Comparison of ENCODE assay signal across 8 cellular contexts in genomic region chr1:83641206-83641658, GRCh38.
DNase-seq lines count a peak whose midpoint lies in the region; ATAC-seq and TF ChIP-seq lines count a peak whose summit lies in the region.

No MANE protein-coding gene starts in this region.

- peak overlapping the region; percentile 45 for H3K4me3 Mint-ChIP-seq in activated naive CD8-positive, alpha-beta T cell treated with anti-CD3 and anti-CD28 coated beads, Interleukin-2, amount 10 ng/mL, durations not matched to agents 7 days and 5 days

- H3K27ac Mint-ChIP-seq in activated naive CD8-positive, alpha-beta T cell treated with anti-CD3 and anti-CD28 coated beads, Interleukin-2, amount 10 ng/mL, durations not matched to agents 7 days and 5 days = peak overlapping the region; percentile 31

- no peak for ATAC-seq in activated naive CD8-positive, alpha-beta T cell treated with anti-CD3 and anti-CD28 coated beads, Interleukin-2, amount 10 ng/mL, durations not matched to agents 7 days and 5 days (ENCODE audit: low read depth)
- no peak for ATAC-seq in lower lobe of right lung

- no peak for TF ChIP-seq CTCF in left ventricle myocardium inferior (IDR thresholded peaks at IDR 0.05; ENCODE audit: borderline replicate concordance)
- TF ChIP-seq CTCF in ovary (IDR thresholded peaks at IDR 0.05) = no peak
- no peak for TF ChIP-seq CTCF in lower lobe of right lung (IDR thresholded peaks at IDR 0.05)

- H3K36me3 Mint-ChIP-seq in activated naive CD8-positive, alpha-beta T cell treated with anti-CD3 and anti-CD28 coated beads, Interleukin-2, amount 10 ng/mL, durations not matched to agents 7 days and 5 days = peaks cover 2% of the 10 kb centered on the region

- peak overlapping the region; percentile 58 for H3K27ac ChIP-seq in left ventricle myocardium inferior (replicated peaks)
- peak overlapping the region in 1 of 2 donors; percentile 43 for H3K27ac ChIP-seq in ovary
- H3K27ac ChIP-seq in lower lobe of right lung = no peak overlapping the region

- peaks cover 6% of the 10 kb centered on the region for H3K9me3 Mint-ChIP-seq in activated naive CD8-positive, alpha-beta T cell treated with anti-CD3 and anti-CD28 coated beads, Interleukin-2, amount 10 ng/mL, durations not matched to agents 7 days and 5 days

- POLR2A ChIA-PET in activated naive CD8-positive, alpha-beta T cell treated with anti-CD3 and anti-CD28 coated beads, Interleukin-2, amount 10 ng/mL, durations not matched to agents 7 days and 5 days (lab: Charles Lee) = no interaction called here

- H3K4me1 ChIP-seq in left ventricle myocardium inferior = peaks cover 16% of the 10 kb centered on the region
- H3K4me1 ChIP-seq in skeletal muscle satellite cell (ENCODE audit: control insufficient read depth, insufficient read depth, low read length) = no peaks in the 10 kb centered on the region
- H3K4me1 ChIP-seq in ovary (ENCODE audit: insufficient read depth) = peaks cover 3% of the 10 kb centered on the region
- peaks cover 11% of the 10 kb centered on the region for H3K4me1 ChIP-seq in lower lobe of right lung

- H3K4me2 ChIP-seq in skeletal muscle satellite cell (ENCODE audit: low read length) = peak overlapping the region; percentile 53

- DNase-seq in H7 (peak; percentile 34), left ventricle myocardium inferior (no peak), ovary (no peak), lower lobe of right lung (no peak), Ammon's horn (ENCODE audit: low spot score) (no peak)
- DNase-seq in activated naive CD8-positive, alpha-beta T cell treated with anti-CD3 and anti-CD28 coated beads, Interleukin-2, amount 10 ng/mL, durations not matched to agents 7 days and 5 days = no peak
- DNase-seq in activated CD4-positive, CD25-positive, alpha-beta regulatory T cell (lab: John Stamatoyannopoulos, UW) = no peak

- no peaks in the 10 kb centered on the region for H3K27me3 ChIP-seq in H7 (ENCODE audit: control insufficient read depth, insufficient read depth, low read length)
- no peaks in the 10 kb centered on the region for H3K27me3 ChIP-seq in left ventricle myocardium inferior (ENCODE audit: low read depth)
- no peaks in the 10 kb centered on the region for H3K27me3 ChIP-seq in skeletal muscle satellite cell (ENCODE audit: control insufficient read depth, insufficient read depth, low read length)
- H3K27me3 ChIP-seq in ovary = no peaks in the 10 kb centered on the region
- no peaks in the 10 kb centered on the region for H3K27me3 ChIP-seq in lower lobe of right lung (ENCODE audit: low read depth)

- no peaks in the 10 kb centered on the region for H3K27me3 Mint-ChIP-seq in activated naive CD8-positive, alpha-beta T cell treated with anti-CD3 and anti-CD28 coated beads, Interleukin-2, amount 10 ng/mL, durations not matched to agents 7 days and 5 days

- peaks cover 10% of the 10 kb centered on the region for H3K4me1 Mint-ChIP-seq in activated naive CD8-positive, alpha-beta T cell treated with anti-CD3 and anti-CD28 coated beads, Interleukin-2, amount 10 ng/mL, durations not matched to agents 7 days and 5 days

- H3K9ac ChIP-seq in skeletal muscle satellite cell (ENCODE audit: low read depth, low read length) = no peak overlapping the region

- 4 to 10% (median 9%) methylated on average over 5 of the region's 5 CpGs for WGBS in ovary, 3 donors

- intact Hi-C loops in left ventricle myocardium inferior (cut with micrococcal nuclease) = no loop called here
- intact Hi-C loops in ovary (cut with DNase I) = no loop called here
- intact Hi-C loops in lower lobe of right lung (cut with DNase I) = no loop called here

- TF ChIP-seq EP300 in ovary (IDR thresholded peaks at IDR 0.05) = no peak

- TF ChIP-seq POLR2A in ovary (IDR thresholded peaks at IDR 0.05) = no peak

- H3K36me3 ChIP-seq in H7 (replicated peaks; ENCODE audit: control insufficient read depth, insufficient read depth, low read length) = no peaks in the 10 kb centered on the region
- H3K36me3 ChIP-seq in left ventricle myocardium inferior = no peaks in the 10 kb centered on the region
- no peaks in the 10 kb centered on the region for H3K36me3 ChIP-seq in skeletal muscle satellite cell (ENCODE audit: insufficient read depth, low read length)
- H3K36me3 ChIP-seq in ovary = no peaks in the 10 kb centered on the region
- H3K36me3 ChIP-seq in lower lobe of right lung = no peaks in the 10 kb centered on the region

- H3K4me3 ChIP-seq in H7 (ENCODE audit: insufficient read depth, low read depth, low read length) = no peak overlapping the region
- peak overlapping the region; percentile 14 for H3K4me3 ChIP-seq in left ventricle myocardium inferior
- peak overlapping the region; percentile 39 for H3K4me3 ChIP-seq in skeletal muscle satellite cell (ENCODE audit: low read length)
- no peak overlapping the region for H3K4me3 ChIP-seq in ovary
- no peak overlapping the region for H3K4me3 ChIP-seq in lower lobe of right lung

- no peaks in the 10 kb centered on the region for H3K9me3 ChIP-seq in left ventricle myocardium inferior (replicated peaks)
- no peaks in the 10 kb centered on the region for H3K9me3 ChIP-seq in skeletal muscle satellite cell (replicated peaks; ENCODE audit: low read length)
- no peaks in the 10 kb centered on the region for H3K9me3 ChIP-seq in ovary
- H3K9me3 ChIP-seq in lower lobe of right lung = no peaks in the 10 kb centered on the region

Comparison
In these comparisons a context has a peak if more than half of its experiments do, and no peak if none do; other contexts are left out.
1. H3K4me3 ChIP-seq: peak in left ventricle myocardium inferior (single experiment) and skeletal muscle satellite cell (single experiment); none in H7 (single experiment), ovary (single experiment) and lower lobe of right lung (single experiment).